ENCODE assay signal across 14 cellular contexts in genomic region chr5:59041355-59041754, GRCh38.
DNase-seq lines count a peak whose midpoint lies in the region; ATAC-seq and TF ChIP-seq lines count a peak whose summit lies in the region.
"Had no signal": no experiment of that assay in that cellular context is flagged by ENCODE, and none has a peak within 500 bp of the region (broad histone marks: within the 10 kb centered on the region; RNA-seq: fewer than 3 reads in every experiment).

No MANE protein-coding gene starts in this region.

- CTCF ChIA-PET in T-cell (lab: Charles Lee): interaction anchor here (0.6 to 2.3 kb wide), 7 partner anchors 8 to 133 kb away, joined by 3 to 10 read pairs (median 4); no protein-coding TSS in a partner anchor
- CTCF ChIA-PET in naive thymus-derived CD4-positive, alpha-beta T cell (lab: Charles Lee): interaction anchor here (0.6 to 2.5 kb wide), 7 partner anchors 24 to 132 kb away, joined by 3 to 14 read pairs (median 3); no protein-coding TSS in a partner anchor

- peak overlapping the region; percentile 72 to 74 for H3K27ac Mint-ChIP-seq in T-cell
- H3K27ac Mint-ChIP-seq in naive thymus-derived CD4-positive, alpha-beta T cell: peak overlapping the region; percentile 71 to 100 (median 97)

- peaks cover 66% of the 10 kb centered on the region for H3K4me1 ChIP-seq in left ventricle myocardium inferior
- H3K4me1 ChIP-seq in naive thymus-derived CD4-positive, alpha-beta T cell (ENCODE audit: control insufficient read depth in 2 of 2, insufficient read depth in 2 of 2, low read length in 2 of 2): peaks cover 11 to 15% of the 10 kb centered on the region in 2 donors
- H3K4me1 ChIP-seq in upper lobe of right lung: peaks cover 7% of the 10 kb centered on the region
- H3K4me1 ChIP-seq: testis had no signal

- POLR2A ChIA-PET in T-cell (lab: Charles Lee): interaction anchor here (0.6 to 2.0 kb wide), 3 partner anchors 14 to 87 kb away, joined by 3 to 8 read pairs (median 3); no protein-coding TSS in a partner anchor
- POLR2A ChIA-PET in naive thymus-derived CD4-positive, alpha-beta T cell (lab: Charles Lee): interaction anchor here (0.5 to 3.5 kb wide), 7 partner anchors 12 to 121 kb away, joined by 3 to 33 read pairs (median 3); no protein-coding TSS in a partner anchor

- DNase-seq in left ventricle myocardium inferior (no peak), cardiac septum (ENCODE audit: low spot score) (no peak), T-cell (no peak), upper lobe of right lung (no peak)
- no peak for DNase-seq in naive thymus-derived CD4-positive, alpha-beta T cell
- DNase-seq: activated CD4-positive, alpha-beta T cell treated with anti-CD3 and anti-CD28 coated beads for 1 hour; activated effector memory CD4-positive, alpha-beta T cell treated with Interleukin-2 at 50 U/mL for 16 hours; DMS79; left cardiac atrium; NCI-H2081 treated with DMSO at 0.1 percent for 48 hours; testis had no signal

- H3K4me3 ChIP-seq in left ventricle myocardium inferior (no peak overlapping the region), upper lobe of right lung (peak overlapping the region; percentile 78)
- no peak overlapping the region for H3K4me3 ChIP-seq in naive thymus-derived CD4-positive, alpha-beta T cell (ENCODE audit: low read length)
- H3K4me3 ChIP-seq: testis had no signal

- ATAC-seq in T-cell (replicated peaks in 1 of 4) (no peak), upper lobe of right lung (no peak), GM18519 (IDR thresholded peaks at IDR 0.05; ENCODE audit: low FRiP score, unreplicated experiment) (no peak), GM18909 (IDR thresholded peaks at IDR 0.05; ENCODE audit: poor library complexity, unreplicated experiment) (no peak), HG02571 (IDR thresholded peaks at IDR 0.05; ENCODE audit: unreplicated experiment) (no peak)
- no peak for ATAC-seq in naive thymus-derived CD4-positive, alpha-beta T cell
- ATAC-seq: left cardiac atrium had no signal

- H3K27me3 ChIP-seq in left ventricle myocardium inferior (ENCODE audit: low read depth) (no peaks in the 10 kb centered on the region), upper lobe of right lung (no peaks in the 10 kb centered on the region)
- no peaks in the 10 kb centered on the region for H3K27me3 ChIP-seq in naive thymus-derived CD4-positive, alpha-beta T cell (ENCODE audit: control insufficient read depth in 2 of 2, insufficient read depth in 2 of 2, low read length in 2 of 2)
- H3K27me3 ChIP-seq: testis had no signal

- peaks cover 39 to 48% (median 45%) of the 10 kb centered on the region in 3 donors for H3K4me1 Mint-ChIP-seq in T-cell
- H3K4me1 Mint-ChIP-seq in naive thymus-derived CD4-positive, alpha-beta T cell: peaks cover 25 to 43% (median 38%) of the 10 kb centered on the region in 7 donors

- intact Hi-C loops in left ventricle myocardium inferior (cut with micrococcal nuclease): no loop called here
- intact Hi-C loops in cardiac septum (cut with DNase I): no loop called here
- intact Hi-C loops in naive thymus-derived CD4-positive, alpha-beta T cell (cut with micrococcal nuclease): no loop called here
- intact Hi-C loops in upper lobe of right lung (cut with DNase I): no loop called here

- H3K9me3 Mint-ChIP-seq in T-cell: no peaks in the 10 kb centered on the region
- H3K9me3 Mint-ChIP-seq in naive thymus-derived CD4-positive, alpha-beta T cell: peaks cover 0 to 3% (median 0%) of the 10 kb centered on the region in 11 donors

- no peaks in the 10 kb centered on the region for H3K27me3 Mint-ChIP-seq in T-cell
- no peaks in the 10 kb centered on the region for H3K27me3 Mint-ChIP-seq in naive thymus-derived CD4-positive, alpha-beta T cell

- no peaks in the 10 kb centered on the region for H3K9me3 ChIP-seq in left ventricle myocardium inferior (replicated peaks)
- H3K9me3 ChIP-seq in naive thymus-derived CD4-positive, alpha-beta T cell (ENCODE audit: control insufficient read depth in 2 of 3, low read length in 3 of 3): no peaks in the 10 kb centered on the region
- H3K9me3 ChIP-seq in upper lobe of right lung: no peaks in the 10 kb centered on the region
- H3K9me3 ChIP-seq: testis had no signal

- TF ChIP-seq CTCF in left ventricle myocardium inferior (IDR thresholded peaks at IDR 0.05; ENCODE audit: borderline replicate concordance) (no peak), upper lobe of right lung (IDR thresholded peaks at IDR 0.05) (no peak)

- H3K27ac ChIP-seq in left ventricle myocardium inferior (replicated peaks): peak overlapping the region; percentile 89
- no peak overlapping the region for H3K27ac ChIP-seq in naive thymus-derived CD4-positive, alpha-beta T cell (ENCODE audit: low read depth, low read length)
- no peak overlapping the region for H3K27ac ChIP-seq in upper lobe of right lung
- H3K27ac ChIP-seq: testis had no signal

- H3K36me3 Mint-ChIP-seq in T-cell: peaks cover 4% of the 10 kb centered on the region
- H3K36me3 Mint-ChIP-seq in naive thymus-derived CD4-positive, alpha-beta T cell: peaks cover 0 to 30% (median 0%) of the 10 kb centered on the region in 5 donors

- no peaks in the 10 kb centered on the region for H3K36me3 ChIP-seq in left ventricle myocardium inferior
- peaks cover 0 to 11% (median 0%) of the 10 kb centered on the region in 3 experiments for H3K36me3 ChIP-seq in naive thymus-derived CD4-positive, alpha-beta T cell (ENCODE audit: control insufficient read depth in 2 of 3, insufficient read depth in 3 of 3, low read length in 3 of 3)
- no peaks in the 10 kb centered on the region for H3K36me3 ChIP-seq in upper lobe of right lung

- peak overlapping the region in 1 of 3 donors; percentile 40 for H3K4me3 Mint-ChIP-seq in T-cell
- peak overlapping the region in 6 of 10 donors; percentile 11 to 96 (median 56) for H3K4me3 Mint-ChIP-seq in naive thymus-derived CD4-positive, alpha-beta T cell
